Comparison of ENCODE assay signal across 22 cellular contexts in the genomic region with DNA sequence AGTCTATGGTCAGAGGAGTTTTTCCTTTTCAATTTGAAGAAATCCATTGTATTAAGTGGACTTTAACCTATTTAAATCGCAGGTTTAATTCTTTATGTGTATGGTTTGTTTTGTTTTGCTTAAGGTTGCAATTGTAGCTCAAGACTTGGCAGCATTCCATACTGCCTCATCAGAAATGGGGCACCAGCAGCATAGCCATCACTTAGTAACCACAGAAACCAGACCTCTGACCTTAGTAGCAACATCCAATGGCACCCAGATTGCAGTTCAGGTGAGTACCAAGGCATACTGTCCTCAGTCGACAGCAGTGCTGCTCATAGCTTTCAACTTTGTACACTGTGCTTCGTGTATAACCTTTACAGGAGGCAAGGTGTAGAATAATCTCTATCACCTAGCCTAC. TPM values are rescaled to one million over a fixed set of nuclear protein-coding genes. Genes with fewer than 3 reads are reported as not detected.
A peak's percentile ranks its signal among the peaks of the same experiment; 100 is the strongest.
DNase-seq lines count a peak whose midpoint lies in the region; ATAC-seq and TF ChIP-seq lines count a peak whose summit lies in the region.
"Had no signal": no experiment of that assay in that cellular context is flagged by ENCODE, and none has a peak within 500 bp of the region (broad histone marks: within the 10 kb centered on the region; RNA-seq: fewer than 3 reads in every experiment).

No MANE protein-coding gene starts in this region.

- H3K27ac ChIP-seq in SK-N-SH (ENCODE audit: low read depth in 2 of 2, low read length in 1 of 2) (peak overlapping the region in 1 of 2 experiments; percentile 71; a peak in 2 of 4 replicates), VCaP (peak overlapping the region; percentile 93), gastroesophageal sphincter (peak overlapping the region in 3 of 4 donors; percentile 21 to 79 (median 76)), stomach smooth muscle (ENCODE audit: low read length) (peak overlapping the region; percentile 31), RWPE1 (no peak overlapping the region)
- H3K27ac ChIP-seq: left lung, pancreas, right lobe of liver, SK-N-MC, suprapubic skin, vagina had no signal

- POLR2A ChIA-PET in SK-N-SH (lab: Yijun Ruan, JAX): no interaction called here
- POLR2A ChIA-PET in RWPE1 (lab: Yijun Ruan, JAX; ENCODE audit: low non-redundant PET): no interaction called here

- TF ChIP-seq CTCF in SK-N-SH (IDR thresholded peaks at IDR 0.05) (no peak), VCaP (conservative IDR thresholded peaks at IDR 0.05) (no peak), gastroesophageal sphincter (IDR thresholded peaks at IDR 0.05) (no peak), RWPE1 (conservative IDR thresholded peaks at IDR 0.05; ENCODE audit: low read depth) (no peak)

- CTCF ChIA-PET in SK-N-SH (lab: Yijun Ruan, JAX) (interaction anchor here (1.2 to 1.9 kb wide), 3 partner anchors 10 to 18 kb away, joined by 3 to 9 read pairs (median 6); no protein-coding TSS in a partner anchor), RWPE1 (lab: Yijun Ruan, JAX) (interaction anchor here (0.6 kb wide), 2 partner anchors 10 to 201 kb away, joined by 3 to 4 read pairs; no protein-coding TSS in a partner anchor)

- DNase-seq in SK-N-SH: no peak
- DNase-seq in NCI-H2029 treated with DMSO at 0.1 percent for 48 hours (lab: John Stamatoyannopoulos, UW): no peak
- no peak for DNase-seq in RWPE1 (ENCODE audit: low spot score)
- no peak for DNase-seq in stimulated activated CD4-positive, alpha-beta T cell treated with anti-CD3 and anti-CD28 coated beads, Interleukin-4, amount 100 ng/mL, for 4 hours
- DNase-seq: activated B cell treated with CpG ODN at 0.5 μM for 24 hours; activated CD4-positive, alpha-beta memory T cell treated with anti-CD3 and anti-CD28 coated beads for 36 hours; cortex of kidney; EL; left lung; MM.1S; naive thymus-derived CD8-positive, alpha-beta T cell; NCI-H1694 treated with DMSO at 0.1 percent for 48 hours; pancreas; right lobe of liver had no signal

- TF ChIP-seq RAD21 in SK-N-SH (IDR thresholded peaks at IDR 0.05; ENCODE audit: low read length): no peak

- no peak for TF ChIP-seq POLR2A in gastroesophageal sphincter (IDR thresholded peaks at IDR 0.05)

- no peaks in the 10 kb centered on the region for H4K20me1 ChIP-seq in SK-N-SH (ENCODE audit: insufficient read depth)

- no peaks in the 10 kb centered on the region for H3K9me3 ChIP-seq in SK-N-SH
- no peaks in the 10 kb centered on the region for H3K9me3 ChIP-seq in gastroesophageal sphincter
- no peaks in the 10 kb centered on the region for H3K9me3 ChIP-seq in stomach smooth muscle (ENCODE audit: control insufficient read depth in 2 of 2, low read length in 2 of 2)
- H3K9me3 ChIP-seq: left lung, pancreas, right lobe of liver, suprapubic skin, vagina had no signal

- H3K79me2 ChIP-seq in SK-N-SH (ENCODE audit: insufficient read depth): no peaks in the 10 kb centered on the region

- no peak for ATAC-seq in SK-N-SH treated with all-trans-retinoic acid at 6 μM for 48 hours
- no peak for ATAC-seq in gastroesophageal sphincter
- ATAC-seq: left lung; naive thymus-derived CD8-positive, alpha-beta T cell; pancreas; right lobe of liver; stimulated activated effector memory CD8-positive, alpha-beta T cell treated with anti-CD3 and anti-CD28 coated beads, Interleukin-12 subunit alpha, Interleukin-12 subunit beta, amount 100 ng/mL, for 72 hours had no signal

- H3K36me3 ChIP-seq in SK-N-SH (replicated peaks in 1 of 2; ENCODE audit: control insufficient read depth in 1 of 2, insufficient read depth in 2 of 2, low read length in 1 of 2): peaks cover 0 to 10% of the 10 kb centered on the region in 2 experiments
- peaks cover 0 to 32% of the 10 kb centered on the region in 2 donors for H3K36me3 ChIP-seq in gastroesophageal sphincter
- H3K36me3 ChIP-seq in stomach smooth muscle (ENCODE audit: control insufficient read depth in 2 of 2, insufficient read depth in 2 of 2, low read length in 2 of 2): peaks cover 0 to 4% of the 10 kb centered on the region in 2 donors
- H3K36me3 ChIP-seq: suprapubic skin had no signal

- no peak overlapping the region for H2AFZ ChIP-seq in SK-N-SH (ENCODE audit: low read depth)

- H3K4me3 ChIP-seq in SK-N-SH (ENCODE audit: low read depth in 2 of 2, low read length in 1 of 2) (no peak overlapping the region), gastroesophageal sphincter (no peak overlapping the region), stomach smooth muscle (ENCODE audit: low read length in 2 of 2) (no peak overlapping the region)
- H3K4me3 ChIP-seq: left lung, pancreas, right lobe of liver, SK-N-MC, suprapubic skin, vagina had no signal

- no peaks in the 10 kb centered on the region for H3K9me2 ChIP-seq in SK-N-SH

- H3K4me1 ChIP-seq in SK-N-SH (ENCODE audit: control insufficient read depth in 1 of 2, insufficient read depth in 2 of 2, low read depth in 1 of 2, low read length in 1 of 2) (peaks cover 7 to 35% of the 10 kb centered on the region in 2 experiments), gastroesophageal sphincter (peaks cover 6 to 54% (median 20%) of the 10 kb centered on the region in 3 donors), stomach smooth muscle (ENCODE audit: control insufficient read depth, insufficient read depth, low read length) (peaks cover 16% of the 10 kb centered on the region)

- TF ChIP-seq EP300 in SK-N-SH (IDR thresholded peaks at IDR 0.05; ENCODE audit: borderline replicate concordance in 1 of 2, low read depth in 1 of 2, low read length in 1 of 2) (no peak), gastroesophageal sphincter (IDR thresholded peaks at IDR 0.05) (no peak)

- peaks cover 46% of the 10 kb centered on the region for H3F3A ChIP-seq in SK-N-SH (replicated peaks; ENCODE audit: insufficient read depth)

- WGBS in SK-N-SH (ENCODE audit: low lambda C conversion rate): 91% methylated on average over 3 of the region's 3 CpGs
- 84 to 85% methylated on average over 3 of the region's 3 CpGs for WGBS in gastroesophageal sphincter (ENCODE audit: low coverage in 1 of 2), 2 donors

- H3K9ac ChIP-seq in SK-N-SH (no peak overlapping the region), stomach smooth muscle (ENCODE audit: low read length in 2 of 2) (no peak overlapping the region)

- H3K4me2 ChIP-seq in SK-N-SH: peak overlapping the region; percentile 27; the same call in 1 of the 2 replicates

- H3K27me3 ChIP-seq in SK-N-SH (ENCODE audit: insufficient read depth) (no peaks in the 10 kb centered on the region), gastroesophageal sphincter (no peaks in the 10 kb centered on the region), stomach smooth muscle (ENCODE audit: control insufficient read depth in 1 of 2, insufficient read depth in 2 of 2, low read length in 2 of 2) (no peaks in the 10 kb centered on the region)
- H3K27me3 ChIP-seq: left lung, pancreas, right lobe of liver, suprapubic skin, vagina had no signal

TF ChIP-seq in SK-N-SH, 30 proteins besides CTCF, POLR2A, EP300 and RAD21 (continues in another document):
- TF ChIP-seq FOXJ3 (CRISPR knock-in tag; IDR thresholded peaks at IDR 0.05) (no peak), SIN3A (IDR thresholded peaks at IDR 0.05; ENCODE audit: borderline replicate concordance, low read depth, low read length) (no peak), TCF12 (IDR thresholded peaks at IDR 0.05) (no peak), MXI1 (IDR thresholded peaks at IDR 0.05; ENCODE audit: low read depth, low read length) (no peak), GABPA (IDR thresholded peaks at IDR 0.05; ENCODE audit: low read depth) (no peak)
- TF ChIP-seq, protein P1, sequence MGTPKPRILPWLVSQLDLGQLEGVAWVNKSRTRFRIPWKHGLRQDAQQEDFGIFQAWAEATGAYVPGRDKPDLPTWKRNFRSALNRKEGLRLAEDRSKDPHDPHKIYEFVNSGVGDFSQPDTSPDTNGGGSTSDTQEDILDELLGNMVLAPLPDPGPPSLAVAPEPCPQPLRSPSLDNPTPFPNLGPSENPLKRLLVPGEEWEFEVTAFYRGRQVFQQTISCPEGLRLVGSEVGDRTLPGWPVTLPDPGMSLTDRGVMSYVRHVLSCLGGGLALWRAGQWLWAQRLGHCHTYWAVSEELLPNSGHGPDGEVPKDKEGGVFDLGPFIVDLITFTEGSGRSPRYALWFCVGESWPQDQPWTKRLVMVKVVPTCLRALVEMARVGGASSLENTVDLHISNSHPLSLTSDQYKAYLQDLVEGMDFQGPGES (IDR thresholded peaks at IDR 0.05; ENCODE audit: low read depth, low read length): no peak

TF ChIP-seq in SK-N-SH treated with all-trans-retinoic acid at 6 μM for 48 hours, 23 proteins besides CTCF, POLR2A, EP300 and RAD21 (continues in another document):
- TF ChIP-seq GLIS3 (CRISPR knock-in tag; IDR thresholded peaks at IDR 0.05) (no peak), ZNF8 (CRISPR knock-in tag; IDR thresholded peaks at IDR 0.05) (no peak), ZC3H10 (CRISPR knock-in tag; IDR thresholded peaks at IDR 0.05) (no peak), ZNF565 (CRISPR knock-in tag; conservative IDR thresholded peaks at IDR 0.05; ENCODE audit: low read depth) (no peak), ZNF70 (CRISPR knock-in tag; IDR thresholded peaks at IDR 0.05) (no peak), RARB (CRISPR knock-in tag; IDR thresholded peaks at IDR 0.05) (no peak)
- TF ChIP-seq, protein P2, sequence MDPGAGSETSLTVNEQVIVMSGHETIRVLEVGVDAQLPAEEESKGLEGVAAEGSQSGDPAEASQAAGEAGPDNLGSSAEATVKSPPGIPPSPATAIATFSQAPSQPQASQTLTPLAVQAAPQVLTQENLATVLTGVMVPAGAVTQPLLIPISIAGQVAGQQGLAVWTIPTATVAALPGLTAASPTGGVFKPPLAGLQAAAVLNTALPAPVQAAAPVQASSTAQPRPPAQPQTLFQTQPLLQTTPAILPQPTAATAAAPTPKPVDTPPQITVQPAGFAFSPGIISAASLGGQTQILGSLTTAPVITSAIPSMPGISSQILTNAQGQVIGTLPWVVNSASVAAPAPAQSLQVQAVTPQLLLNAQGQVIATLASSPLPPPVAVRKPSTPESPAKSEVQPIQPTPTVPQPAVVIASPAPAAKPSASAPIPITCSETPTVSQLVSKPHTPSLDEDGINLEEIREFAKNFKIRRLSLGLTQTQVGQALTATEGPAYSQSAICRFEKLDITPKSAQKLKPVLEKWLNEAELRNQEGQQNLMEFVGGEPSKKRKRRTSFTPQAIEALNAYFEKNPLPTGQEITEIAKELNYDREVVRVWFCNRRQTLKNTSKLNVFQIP (CRISPR knock-in tag; IDR thresholded peaks at IDR 0.05; ENCODE audit: borderline replicate concordance, low read depth): no peak

RNA-seq across cellular contexts. Expression of a gene that starts 48.4 kb away (rescaled TPM):
- polyA plus RNA-seq in SK-N-SH (2012; rRNA removed): 16.9 and 20.6 TPM in 2 replicates
- polyA plus RNA-seq in SK-N-SH (2012; cell fraction: cytosol; rRNA removed): 18.0 and 21.1 TPM in 2 replicates
- 27.1 and 54.9 TPM in 2 replicates for polyA plus RNA-seq in SK-N-SH (2012; cell fraction: nucleus; rRNA removed)
- total RNA-seq in gastroesophageal sphincter: 10 to 100 TPM; 42.5 to 65.3 (median 51.3) TPM
